ENCODE assay signal across 14 cellular contexts in genomic region chr5:77028631-77029375, GRCh38. TPM values are rescaled to one million over a fixed set of nuclear protein-coding genes. Genes with fewer than 3 reads are reported as not detected.
DNase-seq lines count a peak whose midpoint lies in the region; ATAC-seq, FAIRE-seq and TF ChIP-seq lines count a peak whose summit lies in the region.
"Had no signal": no experiment of that assay in that cellular context is flagged by ENCODE, and none has a peak within 500 bp of the region (broad histone marks: within the 10 kb centered on the region; RNA-seq: fewer than 3 reads in every experiment).

No MANE protein-coding gene starts in this region.

- intact Hi-C loops in MCF 10A (cut with micrococcal nuclease), result no loop called here
- intact Hi-C loops in mammary epithelial cell (cut with micrococcal nuclease), result no loop called here
- intact Hi-C loops in activated T-helper 2 cell treated with anti-CD3 and anti-CD28 coated beads, Interferon-gamma antibody, Interleukin-2, Interleukin-4, amounts not matched to agents 10 μg/mL and 5 μg/mL and 100 μg/mL, durations not matched to agents 14 hours and 24 hours and 36 hours (cut with micrococcal nuclease), result no loop called here
- intact Hi-C loops in vagina (cut with DNase I), result no loop called here

- no peak overlapping the region for H3K4me3 ChIP-seq in mammary epithelial cell (replicated peaks in 1 of 3; ENCODE audit: insufficient read depth in 1 of 3, low read depth in 2 of 3, low read length in 3 of 3)
- H3K4me3 ChIP-seq in vagina, result no peak overlapping the region

- H3K27me3 Mint-ChIP-seq in MCF 10A (ENCODE audit: insufficient read depth, unreplicated experiment), result no peaks in the 10 kb centered on the region
- H3K27me3 Mint-ChIP-seq in activated T-helper 2 cell treated with anti-CD3 and anti-CD28 coated beads, Interferon-gamma antibody, Interleukin-2, Interleukin-4, amounts not matched to agents 10 μg/mL and 5 μg/mL and 100 μg/mL, durations not matched to agents 14 hours and 24 hours and 36 hours (ENCODE audit: low read depth), result peaks cover 7% of the 10 kb centered on the region
- H3K27me3 Mint-ChIP-seq in type B pancreatic cell, result peaks cover 8% of the 10 kb centered on the region

- H3K9me3 Mint-ChIP-seq in MCF 10A (ENCODE audit: unreplicated experiment) (peaks cover 13% of the 10 kb centered on the region), type B pancreatic cell (peaks cover 14% of the 10 kb centered on the region)
- H3K9me3 Mint-ChIP-seq in activated T-helper 2 cell treated with anti-CD3 and anti-CD28 coated beads, Interferon-gamma antibody, Interleukin-2, Interleukin-4, amounts not matched to agents 10 μg/mL and 5 μg/mL and 100 μg/mL, durations not matched to agents 14 hours and 24 hours and 36 hours, result peaks cover 39% of the 10 kb centered on the region

- TF ChIP-seq CTCF in MCF 10A (IDR thresholded peaks at IDR 0.05; ENCODE audit: unreplicated experiment), result no peak
- no peak for TF ChIP-seq CTCF in mammary epithelial cell (conservative IDR thresholded peaks at IDR 0.05 in 1 of 2, IDR thresholded peaks at IDR 0.05 in 1 of 2; ENCODE audit: extremely low read depth in 1 of 2, insufficient read depth in 1 of 2, low read depth in 1 of 2, low read length in 2 of 2)
- no peak for TF ChIP-seq CTCF in type B pancreatic cell (conservative IDR thresholded peaks at IDR 0.05)
- no peak for TF ChIP-seq CTCF in vagina (IDR thresholded peaks at IDR 0.05)

- no peak for FAIRE-seq in HTR-8/SVneo (lab: Jason Lieb, UNC)
- FAIRE-seq: RCC 7860, small intestine had no signal

- no peaks in the 10 kb centered on the region for H4K20me1 ChIP-seq in mammary epithelial cell (ENCODE audit: insufficient read depth, low read length)

- H2AFZ ChIP-seq in mammary epithelial cell (ENCODE audit: low read depth, low read length), result no peak overlapping the region

- in situ Hi-C loops in mammary epithelial cell (cut with MboI; ENCODE audit: low sequenced_read_pairs in 2 of 2), result no loop called here

- BruUV-seq in MCF 10A (replicated peaks; lab: Mats Ljungman, UMichigan), result no TSS peak
- BruUV-seq in mammary epithelial cell (replicated peaks; lab: Mats Ljungman, UMichigan), result no TSS peak

- H3K79me2 ChIP-seq in mammary epithelial cell (ENCODE audit: insufficient read depth, low read length), result peaks cover 30% of the 10 kb centered on the region

- H3K27me3 ChIP-seq in mammary epithelial cell (ENCODE audit: insufficient read depth, low read length), result no peaks in the 10 kb centered on the region
- H3K27me3 ChIP-seq in vagina, result no peaks in the 10 kb centered on the region

- DNase-seq in MCF 10A (ENCODE audit: unreplicated experiment) (no peak), mammary epithelial cell (no peak), midbrain (lab: John Stamatoyannopoulos, UW) (peak; percentile 32), type B pancreatic cell (ENCODE audit: extremely low spot score, unreplicated experiment) (no peak), vagina (ENCODE audit: extremely low spot score in 2 of 2) (no peak), HTR-8/SVneo (ENCODE audit: insufficient read length, low spot score) (no peak)
- no peak for DNase-seq in activated T-helper 2 cell treated with anti-CD3 and anti-CD28 coated beads, Interferon-gamma antibody, Interleukin-2, Interleukin-4, amounts not matched to agents 10 μg/mL and 5 μg/mL and 100 μg/mL, durations not matched to agents 14 hours and 24 hours and 36 hours (ENCODE audit: low spot score)
- DNase-seq: activated CD4-positive, CD25-positive, alpha-beta regulatory T cell treated with anti-CD3 and anti-CD28 coated beads, Interleukin-2, amount 50 U/mL, for 72 hours; NCI-H1436 treated with DMSO at 0.1 percent for 48 hours; NCI-H510A treated with DMSO at 0.1 percent for 48 hours; stimulated activated naive CD4-positive, alpha-beta T cell treated with Interleukin-2 at 50 U/mL for 16 hours had no signal

- TF ChIP-seq POLR2A in vagina (IDR thresholded peaks at IDR 0.05) (no peak), GM18505 (IDR thresholded peaks at IDR 0.05; ENCODE audit: borderline replicate concordance, extremely low read depth, insufficient read depth, insufficient read length) (no peak)

- dilution Hi-C loops in mammary epithelial cell (cut with HindIII; ENCODE audit: low sequenced_read_pairs), result no loop called here

- H3K27ac Mint-ChIP-seq in MCF 10A (ENCODE audit: low read depth, unreplicated experiment), result no peak overlapping the region
- no peak overlapping the region for H3K27ac Mint-ChIP-seq in activated T-helper 2 cell treated with anti-CD3 and anti-CD28 coated beads, Interferon-gamma antibody, Interleukin-2, Interleukin-4, amounts not matched to agents 10 μg/mL and 5 μg/mL and 100 μg/mL, durations not matched to agents 14 hours and 24 hours and 36 hours
- no peak overlapping the region for H3K27ac Mint-ChIP-seq in type B pancreatic cell

- H3K4me1 ChIP-seq in mammary epithelial cell (ENCODE audit: insufficient read depth, low read length) (peaks cover 6% of the 10 kb centered on the region), vagina (peaks cover 26% of the 10 kb centered on the region)

- no peak overlapping the region for H3K4me2 ChIP-seq in mammary epithelial cell (ENCODE audit: insufficient read depth, low read depth, low read length)

- no peak overlapping the region for H3K9ac ChIP-seq in mammary epithelial cell (ENCODE audit: insufficient read depth, low read length)

- H3K36me3 ChIP-seq in mammary epithelial cell (ENCODE audit: insufficient read depth, low read length), result no peaks in the 10 kb centered on the region
- no peaks in the 10 kb centered on the region for H3K36me3 ChIP-seq in vagina

- peak overlapping the region; percentile 38 for H3K4me3 Mint-ChIP-seq in MCF 10A (ENCODE audit: unreplicated experiment)
- H3K4me3 Mint-ChIP-seq in activated T-helper 2 cell treated with anti-CD3 and anti-CD28 coated beads, Interferon-gamma antibody, Interleukin-2, Interleukin-4, amounts not matched to agents 10 μg/mL and 5 μg/mL and 100 μg/mL, durations not matched to agents 14 hours and 24 hours and 36 hours (ENCODE audit: low read depth), result peak overlapping the region; percentile 39
- peak overlapping the region; percentile 67 for H3K4me3 Mint-ChIP-seq in type B pancreatic cell

- POLR2A ChIA-PET in MCF 10A (lab: Yijun Ruan, JAX), result no interaction called here

- H3K36me3 Mint-ChIP-seq in MCF 10A (ENCODE audit: insufficient read depth, unreplicated experiment) (no peaks in the 10 kb centered on the region), type B pancreatic cell (peaks cover 9% of the 10 kb centered on the region)
- peaks cover 34% of the 10 kb centered on the region for H3K36me3 Mint-ChIP-seq in activated T-helper 2 cell treated with anti-CD3 and anti-CD28 coated beads, Interferon-gamma antibody, Interleukin-2, Interleukin-4, amounts not matched to agents 10 μg/mL and 5 μg/mL and 100 μg/mL, durations not matched to agents 14 hours and 24 hours and 36 hours (ENCODE audit: low read depth)

- H3K27ac ChIP-seq in mammary epithelial cell (ENCODE audit: insufficient read depth, low read depth, low read length) (no peak overlapping the region), vagina (no peak overlapping the region)

- 79% methylated on average over 4 of the region's 4 CpGs for WGBS in mammary epithelial cell (ENCODE audit: low coverage, missing lambda C conversion rate)

- peaks cover 7% of the 10 kb centered on the region for H3K9me3 ChIP-seq in mammary epithelial cell (replicated peaks; ENCODE audit: insufficient read depth, low read length)
- H3K9me3 ChIP-seq in vagina, result no peaks in the 10 kb centered on the region

- ATAC-seq in GM18505 (IDR thresholded peaks at IDR 0.05; ENCODE audit: unreplicated experiment), result no peak

- CTCF ChIA-PET in MCF 10A (lab: Yijun Ruan, JAX) (interaction anchor here (0.6 to 5.6 kb wide), 2 partner anchors 12 to 464 kb away, joined by 3 to 26 read pairs; no protein-coding TSS in a partner anchor), mammary epithelial cell (lab: Charles Lee; ENCODE audit: low non-redundant PET) (no interaction called here)

- no peaks in the 10 kb centered on the region for H3K4me1 Mint-ChIP-seq in MCF 10A (ENCODE audit: insufficient read depth, unreplicated experiment)
- peaks cover 21% of the 10 kb centered on the region for H3K4me1 Mint-ChIP-seq in activated T-helper 2 cell treated with anti-CD3 and anti-CD28 coated beads, Interferon-gamma antibody, Interleukin-2, Interleukin-4, amounts not matched to agents 10 μg/mL and 5 μg/mL and 100 μg/mL, durations not matched to agents 14 hours and 24 hours and 36 hours (ENCODE audit: low read depth)
- H3K4me1 Mint-ChIP-seq in type B pancreatic cell (ENCODE audit: unreplicated experiment), result peaks cover 15% of the 10 kb centered on the region

RNA-seq across cellular contexts. Expression of gene AGGF1, which starts 1.4 kb away (rescaled TPM):
- total RNA-seq in MCF 10A (2022) (19.5 and 21.8 TPM in 2 replicates), mammary epithelial cell (10 to 100 TPM; 21.0 to 21.8 TPM), type B pancreatic cell (ENCODE audit: low replicate concordance) (25.1 and 25.4 TPM in 2 replicates), vagina (12.0 TPM)
- polyA plus RNA-seq in mammary epithelial cell, result 9.6 TPM
- 5.9 TPM for polyA minus RNA-seq in mammary epithelial cell
- total RNA-seq in activated T-helper 2 cell treated with anti-CD3 and anti-CD28 coated beads, Interferon-gamma antibody, Interleukin-2, Interleukin-4, amounts not matched to agents 10 μg/mL and 5 μg/mL and 100 μg/mL, durations not matched to agents 14 hours and 24 hours and 36 hours, result 25.6 and 28.2 TPM in 2 replicates

RNA-seq across cellular contexts. Expression of gene ZBED3, which starts 58.3 kb away (rescaled TPM):
- total RNA-seq in MCF 10A (2022) (9.8 and 14.8 TPM in 2 replicates), mammary epithelial cell (1 to 10 TPM; 2.8 to 3.2 TPM), type B pancreatic cell (ENCODE audit: low replicate concordance) (12.5 and 15.4 TPM in 2 replicates), vagina (9.1 TPM)
- 0.70 TPM for polyA plus RNA-seq in mammary epithelial cell
- not detected for polyA minus RNA-seq in mammary epithelial cell
- 0.48 and 0.60 TPM in 2 replicates for total RNA-seq in activated T-helper 2 cell treated with anti-CD3 and anti-CD28 coated beads, Interferon-gamma antibody, Interleukin-2, Interleukin-4, amounts not matched to agents 10 μg/mL and 5 μg/mL and 100 μg/mL, durations not matched to agents 14 hours and 24 hours and 36 hours
